ENCODE assay signal across 11 cellular contexts in the genomic region with DNA sequence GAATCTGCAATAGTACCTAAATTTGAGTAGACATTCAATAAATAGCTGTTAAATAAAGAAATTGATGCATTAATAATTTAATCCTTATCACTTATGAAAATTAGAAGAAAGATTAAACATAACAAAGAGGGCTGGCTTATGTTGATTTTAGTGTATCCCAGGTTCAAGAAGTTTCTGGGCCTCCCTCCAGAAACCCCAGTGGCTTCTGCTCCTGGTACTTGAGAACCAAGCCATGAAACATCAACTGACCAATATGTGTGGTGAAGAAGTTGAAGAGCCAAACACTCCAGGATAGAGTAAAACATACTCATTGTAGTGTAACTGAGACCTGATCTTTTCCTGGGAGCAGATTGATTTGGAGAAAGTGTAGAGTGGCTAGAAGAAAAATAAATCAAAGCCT.
"Had no signal": no experiment of that assay in that cellular context is flagged by ENCODE, and none has a peak within 500 bp of the region (broad histone marks: within the 10 kb centered on the region; RNA-seq: fewer than 3 reads in every experiment).

No MANE protein-coding gene starts in this region.

- H3K36me3 Mint-ChIP-seq: IgD-negative memory B cell had no signal

- H3K27ac ChIP-seq: GM23248, HL-60, KMS-11 had no signal

- H3K4me3 Mint-ChIP-seq: HFFc6, IgD-negative memory B cell had no signal

- H3K36me3 ChIP-seq: HAP-1 had no signal

- H3K4me1 Mint-ChIP-seq: IgD-negative memory B cell had no signal

- H3K27me3 Mint-ChIP-seq: IgD-negative memory B cell had no signal

- ATAC-seq: HCT116, HepG2 had no signal

- H3K4me3 ChIP-seq: GM23248, HAP-1 had no signal

- H3K9me3 ChIP-seq: HAP-1 had no signal

- H3K4me1 ChIP-seq: HAP-1 had no signal

- DNase-seq: GM23248, GOT3, H7, HFFc6, KBM-7 had no signal

- H3K27ac Mint-ChIP-seq: HFFc6, IgD-negative memory B cell had no signal
